Comparison of ENCODE assay signal across 21 cellular contexts in genomic region chr1:109832935-109833334, GRCh38.
DNase-seq lines count a peak whose midpoint lies in the region; ATAC-seq and TF ChIP-seq lines count a peak whose summit lies in the region.
"Had no signal": no experiment of that assay in that cellular context is flagged by ENCODE, and none has a peak within 500 bp of the region (broad histone marks: within the 10 kb centered on the region; RNA-seq: fewer than 3 reads in every experiment).

No MANE protein-coding gene starts in this region.

- H2BK20ac ChIP-seq in H9 (ENCODE audit: low read depth, low read length, poor library complexity, severe bottlenecking): no peak overlapping the region

- H3K4ac ChIP-seq in H9 (ENCODE audit: low read depth, low read length): no peak overlapping the region

- in situ Hi-C loops in Panc1 (cut with HindIII; ENCODE audit: low pct_unique_long_range_greater_than_20kb, low sequenced_read_pairs): no loop called here

- BruUV-seq in Panc1 (replicated peaks; lab: Mats Ljungman, UMichigan): no TSS peak

- no peak overlapping the region for H2BK15ac ChIP-seq in H9 (ENCODE audit: low read depth, low read length)

- WGBS in H9 (ENCODE audit: extremely low coverage, insufficient read length, low lambda C conversion rate): no CpG with 5 or more reads among the region's 5 CpGs
- no CpG with 5 or more reads among the region's 5 CpGs for WGBS in iPS DF 6.9 (ENCODE audit: insufficient coverage, insufficient read length)

- no peak overlapping the region for H4K5ac ChIP-seq in H9 (ENCODE audit: insufficient read length, low read depth, low read length)

- H3K9me3 ChIP-seq in H9 (ENCODE audit: control insufficient read depth, low read depth, low read length): peaks cover 4% of the 10 kb centered on the region
- no peaks in the 10 kb centered on the region for H3K9me3 ChIP-seq in Panc1 (ENCODE audit: control insufficient read depth, insufficient read depth, low read depth, low read length)
- no peaks in the 10 kb centered on the region for H3K9me3 ChIP-seq in iPS DF 6.9 (ENCODE audit: control insufficient read depth, insufficient read depth, low read length)
- H3K9me3 ChIP-seq in neural progenitor cell (ENCODE audit: low read depth): no peaks in the 10 kb centered on the region
- H3K9me3 ChIP-seq: A549 had no signal

- H3K27me3 Mint-ChIP-seq in H9 (ENCODE audit: low read depth) (peaks cover 5% of the 10 kb centered on the region), neural progenitor cell (ENCODE audit: insufficient read depth, low read depth) (peaks cover 15% of the 10 kb centered on the region)

- no peaks in the 10 kb centered on the region for H3K23me2 ChIP-seq in H9 (ENCODE audit: insufficient read length, low read depth, low read length, poor library complexity, severe bottlenecking)

- H2AK5ac ChIP-seq in H9 (ENCODE audit: insufficient read length, low read length): no peak overlapping the region

- no peak overlapping the region for H2BK12ac ChIP-seq in H9 (ENCODE audit: insufficient read length, low read depth, low read length)

- no peak overlapping the region for H3K56ac ChIP-seq in H9 (ENCODE audit: insufficient read length, low read depth, low read length)

- DNase-seq in H9: peak; percentile 53
- DNase-seq in Panc1 (ENCODE audit: low read depth, low spot score): no peak
- peak; percentile 29 for DNase-seq in iPS DF 6.9 (ENCODE audit: low read depth, low spot score)
- DNase-seq in neural progenitor cell (ENCODE audit: low spot score): no peak
- no peak for DNase-seq in stimulated activated CD4-positive, alpha-beta T cell treated with anti-CD3 and anti-CD28 coated beads, Interleukin-4, amount 100 ng/mL, for 24 hours
- DNase-seq in activated effector memory CD4-positive, alpha-beta T cell treated with Interleukin-2 at 50 U/mL for 16 hours: no peak
- no peak for DNase-seq in globus pallidus (ENCODE audit: low spot score)
- DNase-seq: GDM1, MV-4-11, NCI-H1694, NCI-H2081 treated with DMSO at 0.1 percent for 48 hours, NCI-H2171 treated with DMSO at 0.1 percent for 48 hours, NCI-H524 treated with DMSO at 0.1 percent for 48 hours, NCI-H82, OCI-M1 had no signal

- H3K27ac Mint-ChIP-seq in H9 (peak overlapping the region; percentile 90 to 95 (median 94)), neural progenitor cell (peak overlapping the region; percentile 30)
- H3K27ac Mint-ChIP-seq: B cell, CD14-positive monocyte, IgD-negative memory B cell had no signal

- no peak overlapping the region for H3K18ac ChIP-seq in H9 (ENCODE audit: insufficient read length, low read depth, low read length)

- H3K36me3 ChIP-seq in Panc1 (ENCODE audit: control insufficient read depth, insufficient read depth, low read length): no peaks in the 10 kb centered on the region
- H3K36me3 ChIP-seq in iPS DF 6.9 (ENCODE audit: control insufficient read depth, insufficient read depth, low read length): no peaks in the 10 kb centered on the region
- no peaks in the 10 kb centered on the region for H3K36me3 ChIP-seq in neural progenitor cell

- H3K4me3 ChIP-seq in Panc1 (ENCODE audit: low read depth in 2 of 2, low read length in 2 of 2): no peak overlapping the region
- no peak overlapping the region for H3K4me3 ChIP-seq in iPS DF 6.9 (ENCODE audit: low read length)
- no peak overlapping the region for H3K4me3 ChIP-seq in neural progenitor cell
- H3K4me3 ChIP-seq: A549 had no signal

- H3K23ac ChIP-seq in H9 (ENCODE audit: insufficient read length, low read depth, low read length): no peak overlapping the region

- intact Hi-C loops in Panc1 (cut with micrococcal nuclease; ENCODE audit: unreplicated experiment): no loop called here

- H3K27me3 ChIP-seq in H9 (ENCODE audit: insufficient read depth, low read length): no peaks in the 10 kb centered on the region
- H3K27me3 ChIP-seq in Panc1 (ENCODE audit: control insufficient read depth, insufficient read depth, low read length): no peaks in the 10 kb centered on the region
- H3K27me3 ChIP-seq in iPS DF 6.9 (ENCODE audit: control insufficient read depth, insufficient read depth, low read length): no peaks in the 10 kb centered on the region
- no peaks in the 10 kb centered on the region for H3K27me3 ChIP-seq in neural progenitor cell

- no peak overlapping the region for H3K14ac ChIP-seq in H9 (ENCODE audit: insufficient read depth, low read length)

- H3K9me3 Mint-ChIP-seq in H9 (peaks cover 33 to 34% of the 10 kb centered on the region in 2 experiments), neural progenitor cell (peaks cover 19% of the 10 kb centered on the region)

- no peak overlapping the region for H2BK5ac ChIP-seq in H9 (ENCODE audit: insufficient read length, low read length)

- H3K4me2 ChIP-seq in H9 (ENCODE audit: insufficient read depth, insufficient read length, low read length) (peak overlapping the region; percentile 32), neural progenitor cell (no peak overlapping the region)
- H3K4me2 ChIP-seq: A549 had no signal

- peaks cover 13 to 46% (median 18%) of the 10 kb centered on the region in 3 experiments for H3K36me3 Mint-ChIP-seq in H9 (ENCODE audit: insufficient read depth in 1 of 3, low read depth in 3 of 3)
- no peaks in the 10 kb centered on the region for H3K36me3 Mint-ChIP-seq in neural progenitor cell
- H3K36me3 Mint-ChIP-seq: IgD-negative memory B cell had no signal

- H2BK120ac ChIP-seq in H9 (ENCODE audit: low read depth, low read length, poor library complexity, severe bottlenecking): no peak overlapping the region

- H4K8ac ChIP-seq in H9 (replicated peaks; ENCODE audit: insufficient read length, low read depth, low read length): no peak overlapping the region

- no peak overlapping the region for H3K9ac ChIP-seq in H9 (ENCODE audit: extremely low read depth, insufficient read length, low read length)
- H3K9ac ChIP-seq in neural progenitor cell: no peak overlapping the region

- H3K79me2 ChIP-seq in H9 (ENCODE audit: insufficient read depth, low read length) (no peaks in the 10 kb centered on the region), neural progenitor cell (ENCODE audit: low read depth) (no peaks in the 10 kb centered on the region)

- CTCF ChIA-PET in Panc1 (lab: Charles Lee): no interaction called here

- H3T11ph ChIP-seq in H9 (ENCODE audit: low read length): no peak overlapping the region

- H3F3A ChIP-seq in neural progenitor cell (ENCODE audit: low read depth): no peaks in the 10 kb centered on the region

- POLR2A ChIA-PET in Panc1 (lab: Charles Lee): no interaction called here

- no peak overlapping the region for H4K91ac ChIP-seq in H9 (ENCODE audit: insufficient read length, low read depth, low read length)

- no peaks in the 10 kb centered on the region; the same call in 1 of the 2 replicates for H3K4me1 ChIP-seq in H9 (ENCODE audit: insufficient read depth, low read length)
- peaks cover 8% of the 10 kb centered on the region for H3K4me1 ChIP-seq in Panc1 (ENCODE audit: control insufficient read depth, insufficient read depth, low read length)
- H3K4me1 ChIP-seq in iPS DF 6.9 (ENCODE audit: control insufficient read depth, insufficient read depth, low read length): no peaks in the 10 kb centered on the region
- H3K4me1 ChIP-seq in neural progenitor cell: peaks cover 11% of the 10 kb centered on the region

- ATAC-seq in Panc1: no peak
- ATAC-seq: A549, HCT116, Right ventricle myocardium inferior had no signal

- H3K79me1 ChIP-seq in H9 (ENCODE audit: insufficient read depth, low read depth, low read length, poor library complexity, severe bottlenecking): no peaks in the 10 kb centered on the region

- H4K20me1 ChIP-seq in H9 (ENCODE audit: control insufficient read depth, insufficient read depth, insufficient read length) (no peaks in the 10 kb centered on the region), neural progenitor cell (ENCODE audit: low read depth) (no peaks in the 10 kb centered on the region)

- H3K27ac ChIP-seq in H9 (ENCODE audit: insufficient read length, low read depth, low read length) (no peak overlapping the region), Panc1 (ENCODE audit: low read length) (peak overlapping the region; percentile 59; the same call in 1 of the 2 replicates), iPS DF 6.9 (ENCODE audit: low read length) (no peak overlapping the region), neural progenitor cell (no peak overlapping the region)
- H3K27ac ChIP-seq: A549 had no signal

- no peak for TF ChIP-seq CTCF in H9 (conservative IDR thresholded peaks at IDR 0.05)
- TF ChIP-seq CTCF in Panc1 (IDR thresholded peaks at IDR 0.05): no peak
- TF ChIP-seq CTCF in neural progenitor cell (IDR thresholded peaks at IDR 0.05): no peak

- H2AFZ ChIP-seq in H9 (ENCODE audit: low read length) (no peak overlapping the region), neural progenitor cell (replicated peaks) (no peak overlapping the region)

- peak overlapping the region; percentile 51 to 71 for H3K4me3 Mint-ChIP-seq in H9
- no peak overlapping the region for H3K4me3 Mint-ChIP-seq in neural progenitor cell
- H3K4me3 Mint-ChIP-seq: B cell, CD14-positive monocyte, IgD-negative memory B cell had no signal

- peaks cover 48 to 54% of the 10 kb centered on the region in 2 experiments for H3K4me1 Mint-ChIP-seq in H9
- H3K4me1 Mint-ChIP-seq in neural progenitor cell: peaks cover 9% of the 10 kb centered on the region
- H3K4me1 Mint-ChIP-seq: B cell, CD14-positive monocyte, IgD-negative memory B cell had no signal

Comparison
In these comparisons a context has a peak if more than half of its experiments do, and no peak if none do; other contexts are left out.
1. DNase-seq: peak in H9 (single experiment) and iPS DF 6.9 (single experiment); none in Panc1 (single experiment), neural progenitor cell (single experiment), stimulated activated CD4-positive, alpha-beta T cell treated with anti-CD3 and anti-CD28 coated beads, Interleukin-4, amount 100 ng/mL, for 24 hours (single experiment), activated effector memory CD4-positive, alpha-beta T cell treated with Interleukin-2 at 50 U/mL for 16 hours (single experiment) and globus pallidus (single experiment).